ENCODE assay signal across 1 cellular context in the genomic region with DNA sequence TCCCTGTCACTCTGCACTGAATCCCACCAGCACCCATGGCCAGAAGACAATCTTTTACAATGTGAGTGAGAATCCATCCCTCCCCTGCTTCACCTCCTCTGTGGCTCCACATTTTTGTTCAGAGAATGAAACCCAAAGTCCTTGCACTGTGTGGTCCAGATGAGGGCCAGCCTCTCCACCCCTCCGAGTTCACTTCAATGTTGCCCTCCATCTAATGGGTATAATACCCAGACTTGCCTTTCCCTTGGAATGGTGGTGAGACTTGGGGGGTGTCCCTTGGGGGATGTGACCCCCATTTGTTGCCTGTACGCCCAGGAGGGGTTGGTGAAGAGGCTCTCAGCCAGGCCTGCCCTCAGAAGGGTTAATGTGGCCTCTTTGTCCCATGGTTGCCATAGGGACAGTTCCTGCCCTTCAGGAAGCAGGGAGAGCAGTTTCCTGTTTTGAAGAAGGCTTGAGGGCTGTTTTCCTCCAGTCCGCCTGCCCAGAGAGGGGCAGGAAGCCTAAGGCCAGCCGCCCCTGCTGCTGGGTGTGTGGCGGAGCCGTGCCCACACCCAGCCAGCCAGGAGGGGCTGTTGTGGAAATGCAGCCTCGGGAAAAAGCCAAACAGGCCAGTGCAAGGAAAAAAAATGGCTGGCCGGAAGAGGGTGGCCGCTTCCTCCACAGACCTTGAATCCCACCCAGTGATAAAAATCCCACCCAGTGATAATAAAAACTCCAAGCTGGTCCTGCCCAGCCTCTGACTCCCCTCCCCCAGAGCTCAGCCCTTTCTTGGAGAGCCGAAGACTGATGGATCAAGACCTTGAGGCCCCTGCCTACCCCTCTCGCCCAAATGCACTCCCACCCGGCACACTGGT.
TF ChIP-seq lines count a peak whose summit lies in the region.

No MANE protein-coding gene starts in this region.

TF ChIP-seq in endothelial cell of umbilical vein, 7 proteins besides CTCF, POLR2A, EP300 and RAD21:
- TF ChIP-seq POLR2AphosphoS5 (IDR thresholded peaks at IDR 0.05; ENCODE audit: insufficient read depth, low read depth, low read length) (peak; percentile 66), GATA2 (IDR thresholded peaks at IDR 0.05; ENCODE audit: insufficient read depth, insufficient read length, low read depth, low read length) (no peak)
- TF ChIP-seq, protein P1, sequence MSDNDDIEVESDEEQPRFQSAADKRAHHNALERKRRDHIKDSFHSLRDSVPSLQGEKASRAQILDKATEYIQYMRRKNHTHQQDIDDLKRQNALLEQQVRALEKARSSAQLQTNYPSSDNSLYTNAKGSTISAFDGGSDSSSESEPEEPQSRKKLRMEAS (IDR thresholded peaks at IDR 0.05; ENCODE audit: insufficient read depth, insufficient read length), result no peak
